Comparison of ENCODE assay signal across 1 cellular context in genomic region chr12:27523642-27524488, GRCh38.
A peak's percentile ranks its signal among the peaks of the same experiment; 100 is the strongest.
TF ChIP-seq lines count a peak whose summit lies in the region.

TSS of gene PPFIBP1 (plus strand) at chr12:27524206. CDS start at chr12:27633397, 109,191 bp downstream.

TF ChIP-seq in HepG2, 621 proteins besides CTCF, POLR2A, EP300 and RAD21 (continued from another document and continues in another):
- TF ChIP-seq PBX2 (CRISPR knock-in tag; IDR thresholded peaks at IDR 0.05) (peak; percentile 95), ATF1 (CRISPR knock-in tag; IDR thresholded peaks at IDR 0.05) (peak; percentile 82), MXD3 (CRISPR knock-in tag; IDR thresholded peaks at IDR 0.05) (peak; percentile 54; the same call in 1 of the 2 replicates), LCORL (IDR thresholded peaks at IDR 0.05) (no peak), LCORL (CRISPR knock-in tag; IDR thresholded peaks at IDR 0.05) (peak; percentile 30; the same call in 1 of the 2 replicates), ELF1 (CRISPR knock-in tag; IDR thresholded peaks at IDR 0.05) (peak; percentile 15), TAF1 (CRISPR knock-in tag; IDR thresholded peaks at IDR 0.05) (peak; percentile 78), HDAC1 (CRISPR knock-in tag; IDR thresholded peaks at IDR 0.05) (peak; percentile 36; the same call in 1 of the 2 replicates), UBTF (CRISPR knock-in tag; IDR thresholded peaks at IDR 0.05) (peak; percentile 67; the same call in 1 of the 2 replicates), HNF4A (CRISPR knock-in tag; IDR thresholded peaks at IDR 0.05) (no peak), ZNF75D (CRISPR knock-in tag; IDR thresholded peaks at IDR 0.05; ENCODE audit: borderline replicate concordance) (no peak), ZSCAN21 (CRISPR knock-in tag; IDR thresholded peaks at IDR 0.05; ENCODE audit: borderline replicate concordance) (0 out of 2 replicates have a peak, but pooled peaks have one; percentile 14), MZF1 (CRISPR knock-in tag; IDR thresholded peaks at IDR 0.05; ENCODE audit: borderline replicate concordance) (no peak), HNRNPL (IDR thresholded peaks at IDR 0.05; ENCODE audit: low read depth, low read length) (no peak), YEATS4 (CRISPR knock-in tag; IDR thresholded peaks at IDR 0.05; ENCODE audit: borderline replicate concordance) (peak; percentile 29; the same call in 1 of the 2 replicates), ZSCAN20 (CRISPR knock-in tag; IDR thresholded peaks at IDR 0.05; ENCODE audit: borderline replicate concordance) (peak; percentile 55; the same call in 1 of the 2 replicates), ZMAT5 (CRISPR knock-in tag; IDR thresholded peaks at IDR 0.05; ENCODE audit: borderline replicate concordance, low read depth) (no peak), ZMYM4 (CRISPR knock-in tag; IDR thresholded peaks at IDR 0.05) (peak; percentile 65; the same call in 1 of the 2 replicates), HINFP (CRISPR knock-in tag; IDR thresholded peaks at IDR 0.05; ENCODE audit: low read depth) (no peak), ZBTB49 (CRISPR knock-in tag; IDR thresholded peaks at IDR 0.05; ENCODE audit: borderline replicate concordance) (no peak), ZNF629 (CRISPR knock-in tag; conservative IDR thresholded peaks at IDR 0.05) (no peak), FOXA3 (CRISPR knock-in tag; IDR thresholded peaks at IDR 0.05) (peak; percentile 16; the same call in 1 of the 2 replicates), KLF15 (CRISPR knock-in tag; IDR thresholded peaks at IDR 0.05; ENCODE audit: borderline replicate concordance) (no peak), PREB (CRISPR knock-in tag; IDR thresholded peaks at IDR 0.05) (no peak), ZNF747 (CRISPR knock-in tag; IDR thresholded peaks at IDR 0.05; ENCODE audit: borderline replicate concordance) (peak; percentile 77; the same call in 1 of the 2 replicates), TRAFD1 (CRISPR knock-in tag; IDR thresholded peaks at IDR 0.05; ENCODE audit: borderline replicate concordance) (0 out of 2 replicates have a peak, but pooled peaks have one; percentile 41), ZUFSP (CRISPR knock-in tag; IDR thresholded peaks at IDR 0.05; ENCODE audit: borderline replicate concordance) (no peak), ZNF350 (CRISPR knock-in tag; IDR thresholded peaks at IDR 0.05; ENCODE audit: borderline replicate concordance, low read depth) (peak; percentile 56), PBX3 (CRISPR knock-in tag; IDR thresholded peaks at IDR 0.05; ENCODE audit: borderline replicate concordance) (0 out of 2 replicates have a peak, but pooled peaks have one; percentile 64), CSRNP1 (CRISPR knock-in tag; IDR thresholded peaks at IDR 0.05) (peak; percentile 45; the same call in 1 of the 2 replicates), ARNT2 (CRISPR knock-in tag; IDR thresholded peaks at IDR 0.05; ENCODE audit: low read depth) (0 out of 2 replicates have a peak, but pooled peaks have one; percentile 56), KDM2A (CRISPR knock-in tag; IDR thresholded peaks at IDR 0.05; ENCODE audit: borderline replicate concordance, low read depth) (peak; percentile 61; the same call in 1 of the 2 replicates), TAF15 (IDR thresholded peaks at IDR 0.05; ENCODE audit: low read depth, low read length, poor library complexity, severe bottlenecking) (peak; percentile 59), HOXA5 (CRISPR knock-in tag; IDR thresholded peaks at IDR 0.05) (peak; percentile 85), ZNF776 (CRISPR knock-in tag; IDR thresholded peaks at IDR 0.05) (no peak), ATF4 (CRISPR knock-in tag; IDR thresholded peaks at IDR 0.05) (peak in 1 of 2 experiments; percentile 77; a peak in 2 of 4 replicates), ZBTB25 (CRISPR knock-in tag; IDR thresholded peaks at IDR 0.05) (0 out of 2 replicates have a peak, but pooled peaks have one; percentile 10), KLF16 (CRISPR knock-in tag; IDR thresholded peaks at IDR 0.05) (peak in 1 of 2 experiments; percentile 69; a peak in 1 of 4 replicates), BRD4 (CRISPR knock-in tag; IDR thresholded peaks at IDR 0.05) (0 out of 2 replicates have a peak, but pooled peaks have one; percentile 10), ZNF709 (CRISPR knock-in tag; IDR thresholded peaks at IDR 0.05) (peak; percentile 83), ZNF446 (CRISPR knock-in tag; IDR thresholded peaks at IDR 0.05) (0 out of 2 replicates have a peak, but pooled peaks have one; percentile 43)
